Comparison of ENCODE assay signal across 9 cellular contexts in the genomic region with DNA sequence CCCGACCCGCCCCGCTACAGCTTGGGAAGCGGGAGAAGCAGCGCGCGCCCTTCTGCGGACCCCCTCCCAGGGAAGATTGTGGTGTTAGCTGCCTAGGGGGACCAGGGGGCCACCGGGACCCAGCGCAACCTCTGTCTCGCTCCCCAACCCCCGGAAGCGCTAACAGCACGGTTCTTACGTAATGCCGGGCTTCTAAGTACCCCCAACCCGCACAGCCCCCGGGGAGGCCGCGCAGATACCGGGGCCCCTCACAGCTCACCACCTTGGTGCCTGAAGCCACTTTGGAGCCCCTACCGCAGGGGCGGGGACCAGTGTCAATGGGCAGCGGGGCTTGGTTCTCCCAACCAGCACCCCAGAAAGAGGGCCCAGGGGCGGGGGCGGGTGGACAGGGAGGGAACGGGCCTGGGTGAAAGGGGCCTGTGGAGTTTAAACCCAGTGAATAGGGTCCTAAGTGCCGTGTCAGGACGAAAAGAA. TPM values are rescaled to one million over a fixed set of nuclear protein-coding genes. Genes with fewer than 3 reads are reported as not detected.
DNase-seq lines count a peak whose midpoint lies in the region; ATAC-seq and TF ChIP-seq lines count a peak whose summit lies in the region.
"Had no signal": no experiment of that assay in that cellular context is flagged by ENCODE, and none has a peak within 500 bp of the region (broad histone marks: within the 10 kb centered on the region; RNA-seq: fewer than 3 reads in every experiment).

No MANE protein-coding gene starts in this region.

- H3K4me3 ChIP-seq in dorsolateral prefrontal cortex = peak overlapping the region; percentile 59 to 98 (median 91)
- H3K4me3 ChIP-seq in vagina = peak overlapping the region; percentile 53 to 70

- TF ChIP-seq CTCF in dorsolateral prefrontal cortex (IDR thresholded peaks at IDR 0.05 in 54 of 56, conservative IDR thresholded peaks at IDR 0.05 in 2 of 56; ENCODE audit: low read depth in 1 of 56, partially characterized antibody in 56 of 56) = no peak
- no peak for TF ChIP-seq CTCF in vagina (IDR thresholded peaks at IDR 0.05)

- TF ChIP-seq POLR2A in vagina (IDR thresholded peaks at IDR 0.05) = no peak

- peaks cover 0 to 4% (median 0%) of the 10 kb centered on the region in 45 donors for H3K27me3 ChIP-seq in dorsolateral prefrontal cortex
- no peaks in the 10 kb centered on the region for H3K27me3 ChIP-seq in vagina

- DNase-seq in Right ventricle myocardium inferior (ENCODE audit: missing footprints) (no peak), cardiac septum (ENCODE audit: low spot score) (no peak), dorsolateral prefrontal cortex (peak in 3 of 10 donors; percentile 27 to 53 (median 35)), midbrain (lab: John Stamatoyannopoulos, UW) (peak; percentile 66), vagina (ENCODE audit: extremely low spot score in 2 of 2) (no peak), kidney tubule cell (ENCODE audit: low spot score) (no peak), iPS-NIHi11 (ENCODE audit: low spot score) (no peak)

- intact Hi-C loops in Right ventricle myocardium inferior (cut with DNase I) = loop anchor here (2.0 kb wide), 1 partner anchor 28 kb away; no protein-coding TSS in a partner anchor
- intact Hi-C loops in cardiac septum (cut with DNase I) = no loop called here
- intact Hi-C loops in dorsolateral prefrontal cortex (cut with DNase I) = loop anchor here in 1 of 2 donors (5.0 kb wide), 1 partner anchor 130 kb away; a partner anchor contains a TSS
- intact Hi-C loops in vagina (cut with DNase I) = no loop called here

- H3K4me1 ChIP-seq in vagina = peaks cover 35% of the 10 kb centered on the region

- H3K27ac ChIP-seq in dorsolateral prefrontal cortex = peak overlapping the region; percentile 91 to 100 (median 98)
- H3K27ac ChIP-seq in vagina = peak overlapping the region; percentile 91

- ATAC-seq in Right ventricle myocardium inferior (peak; percentile 5), HG03139 (IDR thresholded peaks at IDR 0.05; ENCODE audit: unreplicated experiment) (no peak)

- no peaks in the 10 kb centered on the region for H3K36me3 ChIP-seq in vagina

- no peaks in the 10 kb centered on the region for H3K9me3 ChIP-seq in vagina

RNA-seq across cellular contexts. Expression of a gene that starts 0.3 kb away (rescaled TPM):
- total RNA-seq in Right ventricle myocardium inferior (16.2 TPM), cardiac septum (13.8 TPM), dorsolateral prefrontal cortex (10 to 100 TPM; 41.7 to 92.6 (median 64.0) TPM), vagina (7.6 TPM)

RNA-seq across cellular contexts. Expression of a gene that starts 35.3 kb away (rescaled TPM):
- total RNA-seq in Right ventricle myocardium inferior (not detected), cardiac septum (not detected), dorsolateral prefrontal cortex (not detected), vagina (not detected)
- total RNA-seq: LHCN-M2 had no signal

RNA-seq across cellular contexts. Expression of a gene that starts 46.8 kb away (rescaled TPM):
- total RNA-seq in Right ventricle myocardium inferior = not detected
- total RNA-seq in cardiac septum = not detected
- 1 to 10 TPM in 2 of 120 experiments, under 1 TPM in 7, not detected in 111; 0.29 to 1.1 (median 0.59) TPM for total RNA-seq in dorsolateral prefrontal cortex
- not detected for total RNA-seq in vagina
- total RNA-seq: LHCN-M2 had no signal
